In the genomic region with DNA sequence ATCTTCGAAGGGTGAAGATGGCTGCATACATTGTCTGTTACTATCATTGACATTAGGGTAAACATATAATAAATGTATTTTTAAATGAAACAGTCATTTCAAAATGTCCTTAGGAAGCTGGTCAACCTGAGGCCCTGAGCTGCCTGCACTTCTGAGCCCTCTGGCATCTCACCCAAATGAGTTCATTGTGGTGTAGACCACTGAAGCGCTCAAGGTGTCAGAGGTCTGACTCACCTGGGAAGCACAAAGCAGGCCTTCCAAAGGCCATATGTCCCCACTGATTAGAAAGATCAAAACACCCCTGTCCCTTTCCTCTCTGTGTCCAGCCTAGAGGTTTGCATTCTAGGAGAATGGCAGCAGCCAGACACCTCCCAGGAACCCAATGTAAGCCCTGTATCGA, we compare ENCODE assay signal across 17 cellular contexts. TPM values are rescaled to one million over a fixed set of nuclear protein-coding genes. Genes with fewer than 3 reads are reported as not detected.
DNase-seq lines count a peak whose midpoint lies in the region; ATAC-seq and TF ChIP-seq lines count a peak whose summit lies in the region.
"Had no signal": no experiment of that assay in that cellular context is flagged by ENCODE, and none has a peak within 500 bp of the region (broad histone marks: within the 10 kb centered on the region; RNA-seq: fewer than 3 reads in every experiment).

No MANE protein-coding gene starts in this region.

- H3K9me2 ChIP-seq in GM23338 (ENCODE audit: insufficient read depth) = no peaks in the 10 kb centered on the region

- H3K27me3 ChIP-seq in WERI-Rb-1 (ENCODE audit: insufficient read depth, low read depth, severe bottlenecking) = no peaks in the 10 kb centered on the region
- H3K27me3 ChIP-seq in thoracic aorta (replicated peaks; ENCODE audit: insufficient read depth) = no peaks in the 10 kb centered on the region
- no peaks in the 10 kb centered on the region for H3K27me3 ChIP-seq in GM23338 (ENCODE audit: insufficient read depth)

- H3K9me3 ChIP-seq in WERI-Rb-1 (ENCODE audit: severe bottlenecking) (no peaks in the 10 kb centered on the region), thoracic aorta (no peaks in the 10 kb centered on the region)

- H3K4me1 Mint-ChIP-seq in GM23338 = peaks cover 10% of the 10 kb centered on the region
- H3K4me1 Mint-ChIP-seq: CD14-positive monocyte had no signal

- H2AFZ ChIP-seq in GM23338 = no peak overlapping the region

- intact Hi-C loops in left colon (cut with DNase I, micrococcal nuclease) = no loop called here

- no peaks in the 10 kb centered on the region; the same call in 1 of the 2 replicates for H4K20me1 ChIP-seq in GM23338 (replicated peaks; ENCODE audit: insufficient read depth)

- no peak overlapping the region for H3K4me3 ChIP-seq in WERI-Rb-1 (ENCODE audit: low read depth, low read length)
- no peak overlapping the region for H3K4me3 ChIP-seq in coronary artery
- no peak overlapping the region for H3K4me3 ChIP-seq in thoracic aorta
- H3K4me3 ChIP-seq in GM23338 = no peak overlapping the region

- H3K4me1 ChIP-seq in thoracic aorta (ENCODE audit: control insufficient read depth in 1 of 2, low read depth in 2 of 2) (peaks cover 37 to 84% of the 10 kb centered on the region in 2 donors), GM23338 (ENCODE audit: insufficient read depth) (no peaks in the 10 kb centered on the region)

- H3K27ac ChIP-seq in WERI-Rb-1 (no peak overlapping the region), coronary artery (peak overlapping the region; percentile 50 to 64), thoracic aorta (peak overlapping the region; percentile 80 to 94), GM23338 (ENCODE audit: low read depth) (no peak overlapping the region)
- H3K27ac ChIP-seq: HL-60 had no signal

- no peak for ATAC-seq in thoracic aorta (ENCODE audit: insufficient number of reproducible peaks, low FRiP score, low read depth)
- ATAC-seq in GM21447 (IDR thresholded peaks at IDR 0.05; ENCODE audit: unreplicated experiment) = no peak
- ATAC-seq in GM23338 = no peak
- ATAC-seq in left colon = no peak

- peaks cover 4% of the 10 kb centered on the region for H3K27me3 Mint-ChIP-seq in GM23338 (ENCODE audit: insufficient read depth, low read depth, poor library complexity)

- no peaks in the 10 kb centered on the region; the same call in 1 of the 2 replicates for H3K79me2 ChIP-seq in GM23338 (replicated peaks; ENCODE audit: insufficient read depth)

- no peak overlapping the region for H3K4me3 Mint-ChIP-seq in GM23338
- H3K4me3 Mint-ChIP-seq: CD14-positive monocyte had no signal

- DNase-seq in WERI-Rb-1 (peak; percentile 2), coronary artery (ENCODE audit: low spot score) (peak; percentile 24), kidney tubule cell (ENCODE audit: low spot score) (peak; percentile 81), thoracic aorta (ENCODE audit: low spot score) (no peak), NCI-H2029 treated with DMSO at 0.1 percent for 48 hours (lab: John Stamatoyannopoulos, UW) (no peak), GM23338 (ENCODE audit: low spot score) (no peak), left colon (no peak)
- DNase-seq: AML-193; DMS 273 treated with DMSO at 0.1 percent for 48 hours; GDM1; NCI-H1105 treated with DMSO at 0.1 percent for 48 hours; NCI-H1694 treated with DMSO at 0.1 percent for 48 hours; NCI-H69; NK-92 treated with Interleukin-12 subunit alpha and Interleukin-12 subunit beta, amount 100 ng/mL, for 24 hours had no signal

- H3K36me3 Mint-ChIP-seq in GM23338 (ENCODE audit: low read depth) = no peaks in the 10 kb centered on the region; the same call in 2 of the 3 replicates
- H3K36me3 Mint-ChIP-seq: CD14-positive monocyte had no signal

- no peaks in the 10 kb centered on the region for H3K9me3 Mint-ChIP-seq in GM23338

- TF ChIP-seq CTCF in WERI-Rb-1 (IDR thresholded peaks at IDR 0.05; ENCODE audit: low read depth, low read length) = no peak
- TF ChIP-seq CTCF in coronary artery (IDR thresholded peaks at IDR 0.05) = no peak
- TF ChIP-seq CTCF in thoracic aorta (IDR thresholded peaks at IDR 0.05) = no peak
- no peak for TF ChIP-seq CTCF in GM23338 (conservative IDR thresholded peaks at IDR 0.05; ENCODE audit: low read depth in 2 of 2)

- H3K36me3 ChIP-seq in WERI-Rb-1 (0 out of 2 replicates have a peak, but pooled peaks cover 3% of the 10 kb centered on the region), thoracic aorta (no peaks in the 10 kb centered on the region), GM23338 (ENCODE audit: insufficient read depth) (no peaks in the 10 kb centered on the region)

- no peaks in the 10 kb centered on the region for H3F3A ChIP-seq in GM23338 (replicated peaks; ENCODE audit: low read depth)

- no peak overlapping the region for H3K4me2 ChIP-seq in GM23338

- no peak overlapping the region for H3K27ac Mint-ChIP-seq in GM23338
- H3K27ac Mint-ChIP-seq: CD14-positive monocyte had no signal

TF ChIP-seq in GM23338, 12 proteins besides CTCF, POLR2A, EP300 and RAD21 (continues in another document):
- TF ChIP-seq, protein P1, sequence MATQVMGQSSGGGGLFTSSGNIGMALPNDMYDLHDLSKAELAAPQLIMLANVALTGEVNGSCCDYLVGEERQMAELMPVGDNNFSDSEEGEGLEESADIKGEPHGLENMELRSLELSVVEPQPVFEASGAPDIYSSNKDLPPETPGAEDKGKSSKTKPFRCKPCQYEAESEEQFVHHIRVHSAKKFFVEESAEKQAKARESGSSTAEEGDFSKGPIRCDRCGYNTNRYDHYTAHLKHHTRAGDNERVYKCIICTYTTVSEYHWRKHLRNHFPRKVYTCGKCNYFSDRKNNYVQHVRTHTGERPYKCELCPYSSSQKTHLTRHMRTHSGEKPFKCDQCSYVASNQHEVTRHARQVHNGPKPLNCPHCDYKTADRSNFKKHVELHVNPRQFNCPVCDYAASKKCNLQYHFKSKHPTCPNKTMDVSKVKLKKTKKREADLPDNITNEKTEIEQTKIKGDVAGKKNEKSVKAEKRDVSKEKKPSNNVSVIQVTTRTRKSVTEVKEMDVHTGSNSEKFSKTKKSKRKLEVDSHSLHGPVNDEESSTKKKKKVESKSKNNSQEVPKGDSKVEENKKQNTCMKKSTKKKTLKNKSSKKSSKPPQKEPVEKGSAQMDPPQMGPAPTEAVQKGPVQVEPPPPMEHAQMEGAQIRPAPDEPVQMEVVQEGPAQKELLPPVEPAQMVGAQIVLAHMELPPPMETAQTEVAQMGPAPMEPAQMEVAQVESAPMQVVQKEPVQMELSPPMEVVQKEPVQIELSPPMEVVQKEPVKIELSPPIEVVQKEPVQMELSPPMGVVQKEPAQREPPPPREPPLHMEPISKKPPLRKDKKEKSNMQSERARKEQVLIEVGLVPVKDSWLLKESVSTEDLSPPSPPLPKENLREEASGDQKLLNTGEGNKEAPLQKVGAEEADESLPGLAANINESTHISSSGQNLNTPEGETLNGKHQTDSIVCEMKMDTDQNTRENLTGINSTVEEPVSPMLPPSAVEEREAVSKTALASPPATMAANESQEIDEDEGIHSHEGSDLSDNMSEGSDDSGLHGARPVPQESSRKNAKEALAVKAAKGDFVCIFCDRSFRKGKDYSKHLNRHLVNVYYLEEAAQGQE (IDR thresholded peaks at IDR 0.05; ENCODE audit: unreplicated experiment) = no peak
- no peak for TF ChIP-seq NANOG (IDR thresholded peaks at IDR 0.05; ENCODE audit: borderline replicate concordance)

RNA-seq across cellular contexts. Expression of gene COL4A2, which starts 59.6 kb away (rescaled TPM):
- total RNA-seq in thoracic aorta = 1,000 to 10,000 TPM in 1 of 2 donors, 100 to 1,000 TPM in 1; 999 to 1,135 TPM
- total RNA-seq in GM23338 (2014; rRNA removed; shearing (Covaris generic)) = 117 and 131 TPM in 2 replicates
- 35.6 and 37.4 TPM in 2 replicates for polyA plus RNA-seq in GM23338 (2016; fragmentation: Nextera tagmentation; extraction: Ambion mirVana)
- total RNA-seq in left colon = 10 to 100 TPM; 35.3 to 79.7 TPM
- polyA plus RNA-seq: CD14-positive monocyte had no signal

RNA-seq across cellular contexts. Expression of gene COL4A1, which starts 59.8 kb away (rescaled TPM):
- total RNA-seq in thoracic aorta (100 to 1,000 TPM; 505 to 852 TPM), left colon (10 to 100 TPM; 19.6 to 65.3 TPM)
- 110 and 112 TPM in 2 replicates for total RNA-seq in GM23338 (2014; rRNA removed; shearing (Covaris generic))
- 38.7 and 39.1 TPM in 2 replicates for polyA plus RNA-seq in GM23338 (2016; fragmentation: Nextera tagmentation; extraction: Ambion mirVana)

Comparison
In these comparisons a context has a peak if more than half of its experiments do, and no peak if none do; other contexts are left out.
1. DNase-seq: peak in WERI-Rb-1 (single experiment), coronary artery (single experiment) and kidney tubule cell (single experiment); none in thoracic aorta (single experiment), NCI-H2029 treated with DMSO at 0.1 percent for 48 hours (single experiment), GM23338 (single experiment) and left colon (0 of 2).
2. H3K27ac ChIP-seq: peak in coronary artery (2 of 2) and thoracic aorta (2 of 2); none in WERI-Rb-1 (single experiment) and GM23338 (single experiment).